8 cellular contexts compared by ENCODE assay signal in genomic region chr19:55063492-55063843, GRCh38. TPM values are rescaled to one million over a fixed set of nuclear protein-coding genes. Genes with fewer than 3 reads are reported as not detected.
DNase-seq lines count a peak whose midpoint lies in the region; ATAC-seq and TF ChIP-seq lines count a peak whose summit lies in the region.

No MANE protein-coding gene starts in this region.

- H2AFZ ChIP-seq in neuronal stem cell (ENCODE audit: low read length): peak overlapping the region; percentile 41

- peak overlapping the region; percentile 23 for H3K4me2 ChIP-seq in neuronal stem cell (ENCODE audit: insufficient read depth, low read length, poor library complexity, severe bottlenecking)

- ATAC-seq in HG02571 (IDR thresholded peaks at IDR 0.05; ENCODE audit: unreplicated experiment): no peak

- H2BK12ac ChIP-seq in neuronal stem cell (ENCODE audit: low read length): no peak overlapping the region

- H3K4me3 ChIP-seq in AG04449 (ENCODE audit: low read depth, low read length): peak overlapping the region; percentile 39
- 0 out of 2 replicates have a peak overlapping the region, but pooled peaks have one; percentile 9 for H3K4me3 ChIP-seq in HL-60 (replicated peaks; ENCODE audit: insufficient read depth, low read length)
- H3K4me3 ChIP-seq in dorsolateral prefrontal cortex: peak overlapping the region in 54 of 59 donors; percentile 48 to 97 (median 81)
- H3K4me3 ChIP-seq in neuronal stem cell (ENCODE audit: low read length in 2 of 2): peak overlapping the region in 1 of 2 donors; percentile 83

- peaks cover 0 to 8% of the 10 kb centered on the region in 2 donors for H3K36me3 ChIP-seq in neuronal stem cell (replicated peaks in 1 of 2; ENCODE audit: control insufficient read depth in 2 of 2, insufficient read depth in 2 of 2, low read length in 2 of 2)

- peaks cover 12% of the 10 kb centered on the region for H3K36me3 Mint-ChIP-seq in T-helper 2 cell treated with Interferon-gamma antibody and Interleukin-4, amounts not matched to agents 5 μg/mL and 100 μg/mL, for 36 hours (ENCODE audit: low read depth)

- no peaks in the 10 kb centered on the region for H3K9me3 Mint-ChIP-seq in T-helper 2 cell treated with Interferon-gamma antibody and Interleukin-4, amounts not matched to agents 5 μg/mL and 100 μg/mL, for 36 hours

- H3K18ac ChIP-seq in neuronal stem cell (ENCODE audit: low read length): peak overlapping the region; percentile 64

- no peak overlapping the region for H4K91ac ChIP-seq in neuronal stem cell (ENCODE audit: low read depth, low read length, poor library complexity)

- intact Hi-C loops in dorsolateral prefrontal cortex (cut with DNase I): loop anchor here in 1 of 2 donors (2.0 kb wide), 1 partner anchor 53 kb away; the partner anchor contains the start of gene PPP1R12C

- POLR2A ChIA-PET in AG04449 (lab: Yijun Ruan, JAX): no interaction called here

- peaks cover 32% of the 10 kb centered on the region for H3K27me3 Mint-ChIP-seq in T-helper 2 cell treated with Interferon-gamma antibody and Interleukin-4, amounts not matched to agents 5 μg/mL and 100 μg/mL, for 36 hours (ENCODE audit: low read depth)

- H2BK15ac ChIP-seq in neuronal stem cell (ENCODE audit: low read length): peak overlapping the region; percentile 49

- H3K27ac Mint-ChIP-seq in T-helper 2 cell treated with Interferon-gamma antibody and Interleukin-4, amounts not matched to agents 5 μg/mL and 100 μg/mL, for 36 hours: no peak overlapping the region

- peaks cover 6% of the 10 kb centered on the region for H3K4me1 Mint-ChIP-seq in T-helper 2 cell treated with Interferon-gamma antibody and Interleukin-4, amounts not matched to agents 5 μg/mL and 100 μg/mL, for 36 hours (ENCODE audit: low read depth)

- no peak overlapping the region for H3K4ac ChIP-seq in neuronal stem cell (ENCODE audit: low read length)

- no peak overlapping the region for H2BK120ac ChIP-seq in neuronal stem cell (ENCODE audit: low read depth, low read length)

- no peak for DNase-seq in AG04449 (ENCODE audit: low read depth, low spot score)
- no peak for DNase-seq in HL-60 (ENCODE audit: low read depth in 1 of 2, low spot score in 1 of 2)
- DNase-seq in dorsolateral prefrontal cortex: no peak
- DNase-seq in neuronal stem cell (ENCODE audit: low spot score): no peak
- no peak for DNase-seq in kidney glomerular epithelial cell (lab: John Stamatoyannopoulos, UW)
- no peak for DNase-seq in EL
- DNase-seq in T-helper 2 cell treated with Interferon-gamma antibody and Interleukin-4, amounts not matched to agents 5 μg/mL and 100 μg/mL, for 36 hours (ENCODE audit: low spot score): no peak

- H3K79me1 ChIP-seq in neuronal stem cell (ENCODE audit: low read depth, low read length): peaks cover 6% of the 10 kb centered on the region

- H3K9me3 ChIP-seq in neuronal stem cell (replicated peaks in 1 of 2; ENCODE audit: control insufficient read depth in 2 of 2, insufficient read depth in 1 of 2, low read depth in 1 of 2, low read length in 2 of 2): no peaks in the 10 kb centered on the region

- no peak overlapping the region for H3K14ac ChIP-seq in neuronal stem cell (ENCODE audit: low read length)

- no peak overlapping the region for H3K23ac ChIP-seq in neuronal stem cell (ENCODE audit: low read depth, low read length, poor library complexity)

- H3K4me1 ChIP-seq in neuronal stem cell (ENCODE audit: control insufficient read depth in 2 of 2, insufficient read depth in 1 of 2, low read depth in 1 of 2, low read length in 2 of 2): no peaks in the 10 kb centered on the region

- TF ChIP-seq CTCF in AG04449 (IDR thresholded peaks at IDR 0.05; ENCODE audit: insufficient read depth, low read length, missing control alignments) (no peak), HL-60 (IDR thresholded peaks at IDR 0.05; ENCODE audit: insufficient read depth, low read length) (no peak), dorsolateral prefrontal cortex (IDR thresholded peaks at IDR 0.05 in 54 of 56, conservative IDR thresholded peaks at IDR 0.05 in 2 of 56; ENCODE audit: low read depth in 1 of 56, partially characterized antibody in 56 of 56) (no peak)

- peak overlapping the region; percentile 37 for H2AK5ac ChIP-seq in neuronal stem cell (ENCODE audit: low read depth, low read length)

- no peak overlapping the region for H4K8ac ChIP-seq in neuronal stem cell (ENCODE audit: low read depth, low read length)

- WGBS in neuronal stem cell (ENCODE audit: extremely low coverage in 2 of 2, insufficient read length in 2 of 2, insufficient replicate concordance in 1 of 2), 2 donors: no CpG with 5 or more reads among the region's 3 CpGs

- H3K9ac ChIP-seq in neuronal stem cell (ENCODE audit: low read depth, low read length, poor library complexity): no peak overlapping the region

- H3K27ac ChIP-seq in HL-60 (replicated peaks): no peak overlapping the region
- peak overlapping the region in 8 of 59 donors; percentile 14 to 86 (median 71) for H3K27ac ChIP-seq in dorsolateral prefrontal cortex
- H3K27ac ChIP-seq in neuronal stem cell (replicated peaks; ENCODE audit: low read length): no peak overlapping the region

- CTCF ChIA-PET in AG04449 (lab: Yijun Ruan, JAX): interaction anchor here (1.2 to 1.7 kb wide), 2 partner anchors 25 to 583 kb away, joined by 3 to 6 read pairs; no protein-coding TSS in a partner anchor

- no peak overlapping the region for H3K4me3 Mint-ChIP-seq in T-helper 2 cell treated with Interferon-gamma antibody and Interleukin-4, amounts not matched to agents 5 μg/mL and 100 μg/mL, for 36 hours

- no peak overlapping the region for H2BK5ac ChIP-seq in neuronal stem cell (ENCODE audit: low read length)

- H3K27me3 ChIP-seq in HL-60 (ENCODE audit: insufficient read depth, poor library complexity, severe bottlenecking): peaks cover 4% of the 10 kb centered on the region
- peaks cover 0 to 9% (median 0%) of the 10 kb centered on the region in 45 donors for H3K27me3 ChIP-seq in dorsolateral prefrontal cortex
- peaks cover 0 to 32% (median 27%) of the 10 kb centered on the region in 3 experiments for H3K27me3 ChIP-seq in neuronal stem cell (ENCODE audit: control insufficient read depth in 3 of 3, insufficient read depth in 3 of 3, low read depth in 1 of 3, low read length in 3 of 3)

RNA-seq across cellular contexts. Expression of gene RDH13, which starts 0.5 kb away (rescaled TPM):
- 10 to 100 TPM; 13.6 to 43.3 (median 26.4) TPM for total RNA-seq in dorsolateral prefrontal cortex
- polyA plus RNA-seq in neuronal stem cell (2013, experiment 1 of 2): 7.9 TPM
- polyA plus RNA-seq in neuronal stem cell (2013, experiment 2 of 2): 7.9 TPM

RNA-seq across cellular contexts. Expression of gene EPS8L1, which starts 12.2 kb away (rescaled TPM):
- 1 to 10 TPM in 45 of 120 experiments, under 1 TPM in 28, not detected in 47; 0.16 to 4.1 (median 1.1) TPM for total RNA-seq in dorsolateral prefrontal cortex
- 19.6 TPM for polyA plus RNA-seq in neuronal stem cell (2013, experiment 1 of 2)
- 18.4 TPM for polyA plus RNA-seq in neuronal stem cell (2013, experiment 2 of 2)

RNA-seq across cellular contexts. Expression of gene GP6, which starts 25.4 kb away (rescaled TPM):
- total RNA-seq in dorsolateral prefrontal cortex: 1 to 10 TPM in 115 of 120 experiments, under 1 TPM in 5; 0.57 to 7.9 (median 3.3) TPM
- 0.26 TPM for polyA plus RNA-seq in neuronal stem cell (2013, experiment 1 of 2)
- polyA plus RNA-seq in neuronal stem cell (2013, experiment 2 of 2): 0.17 TPM

RNA-seq across cellular contexts. Expression of gene PPP1R12C, which starts 54.0 kb away (rescaled TPM):
- 100 to 1,000 TPM; 105 to 212 (median 148) TPM for total RNA-seq in dorsolateral prefrontal cortex
- 45.4 TPM for polyA plus RNA-seq in neuronal stem cell (2013, experiment 1 of 2)
- polyA plus RNA-seq in neuronal stem cell (2013, experiment 2 of 2): 45.1 TPM
